Comparison of ENCODE assay signal across 2 cellular contexts in genomic region chr16:81473066-81473488, GRCh38.
TF ChIP-seq lines count a peak whose summit lies in the region.

No MANE protein-coding gene starts in this region.

TF ChIP-seq in A549, 52 proteins besides CTCF, POLR2A, EP300 and RAD21:
- no peak for TF ChIP-seq KDM1A (IDR thresholded peaks at IDR 0.05; ENCODE audit: low read depth)
- TF ChIP-seq CHD2 (IDR thresholded peaks at IDR 0.05; ENCODE audit: low read length, partially characterized antibody), result no peak
- TF ChIP-seq TFCP2L1 (CRISPR knock-in tag; IDR thresholded peaks at IDR 0.05), result no peak

TF ChIP-seq in IMR-90, 13 proteins besides CTCF, POLR2A, EP300 and RAD21:
- no peak for TF ChIP-seq MXI1 (IDR thresholded peaks at IDR 0.05; ENCODE audit: borderline replicate concordance, low read depth, low read length)
- no peak for TF ChIP-seq MAFK (IDR thresholded peaks at IDR 0.05; ENCODE audit: low read depth, low read length)
- no peak for TF ChIP-seq USF2 (IDR thresholded peaks at IDR 0.05; ENCODE audit: low read depth, low read length)
- no peak for TF ChIP-seq SMC3 (IDR thresholded peaks at IDR 0.05; ENCODE audit: low read depth, low read length)
- TF ChIP-seq BHLHE40 (IDR thresholded peaks at IDR 0.05; ENCODE audit: low read depth, low read length), result no peak
- no peak for TF ChIP-seq CHD1 (IDR thresholded peaks at IDR 0.05; ENCODE audit: low read depth, low read length)
- TF ChIP-seq ELK1 (IDR thresholded peaks at IDR 0.05; ENCODE audit: borderline replicate concordance, low read depth, low read length), result no peak
- TF ChIP-seq MAZ (IDR thresholded peaks at IDR 0.05; ENCODE audit: borderline replicate concordance, low read depth, low read length), result no peak
- no peak for TF ChIP-seq NFE2L2 (IDR thresholded peaks at IDR 0.05; ENCODE audit: low read depth, low read length)
- no peak for TF ChIP-seq FOS (IDR thresholded peaks at IDR 0.05; ENCODE audit: low read depth, low read length)
- no peak for TF ChIP-seq RCOR1 (IDR thresholded peaks at IDR 0.05; ENCODE audit: insufficient replicate concordance, low read length)
- no peak for TF ChIP-seq RFX5 (IDR thresholded peaks at IDR 0.05; ENCODE audit: low read depth, low read length)
- TF ChIP-seq CEBPB (IDR thresholded peaks at IDR 0.05; ENCODE audit: low read depth, low read length), result no peak
